1 cellular context compared by ENCODE assay signal in genomic region chr5:66974256-66974655, GRCh38.
TF ChIP-seq lines count a peak whose summit lies in the region.

No MANE protein-coding gene starts in this region.

TF ChIP-seq in IMR-90, 13 proteins besides CTCF, POLR2A, EP300 and RAD21 (continued from another document):
- TF ChIP-seq ELK1 (IDR thresholded peaks at IDR 0.05; ENCODE audit: borderline replicate concordance, low read depth, low read length) (no peak), SMC3 (IDR thresholded peaks at IDR 0.05; ENCODE audit: low read depth, low read length) (no peak)
